ENCODE assay signal across 13 cellular contexts in the genomic region with DNA sequence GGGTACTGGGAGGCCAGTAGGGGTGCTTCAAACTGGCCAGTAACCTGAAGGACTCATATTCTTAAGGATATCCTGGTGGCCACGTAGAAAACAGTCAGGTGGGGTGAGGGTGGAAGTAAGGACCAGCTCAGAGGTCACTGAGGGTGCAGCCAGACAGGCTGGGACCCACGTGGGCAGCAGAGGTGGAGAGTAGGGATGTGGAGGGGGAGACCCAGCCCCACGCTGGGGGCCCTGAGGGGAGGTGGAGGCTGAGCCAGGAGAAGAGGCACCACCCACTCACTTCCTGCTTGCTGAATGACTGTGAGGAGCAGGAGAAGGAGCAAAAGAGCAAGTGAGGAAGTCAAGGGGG. TPM values are rescaled to one million over a fixed set of nuclear protein-coding genes. Genes with fewer than 3 reads are reported as not detected.
DNase-seq lines count a peak whose midpoint lies in the region; ATAC-seq and TF ChIP-seq lines count a peak whose summit lies in the region.
"Had no signal": no experiment of that assay in that cellular context is flagged by ENCODE, and none has a peak within 500 bp of the region (broad histone marks: within the 10 kb centered on the region; RNA-seq: fewer than 3 reads in every experiment).

No MANE protein-coding gene starts in this region.

- BruUV-seq in Panc1 (replicated peaks; lab: Mats Ljungman, UMichigan) = no TSS peak

- CTCF ChIA-PET in Panc1 (lab: Charles Lee) = interaction anchor here (0.7 kb wide), 1 partner anchor 467 kb away, joined by 3 read pairs; no protein-coding TSS in a partner anchor

- H3K27ac ChIP-seq in Panc1 (ENCODE audit: low read length) (peak overlapping the region; percentile 82), dorsolateral prefrontal cortex (peak overlapping the region in 53 of 59 donors; percentile 0 to 91 (median 77)), mucosa of rectum (ENCODE audit: low read depth in 2 of 2, low read length in 2 of 2) (peak overlapping the region; percentile 28 to 56), thoracic aorta (peak overlapping the region; percentile 83 to 84)
- H3K27ac ChIP-seq: neutrophil had no signal

- POLR2A ChIA-PET in Panc1 (lab: Charles Lee) = no interaction called here

- H3K9me3 ChIP-seq in Panc1 (ENCODE audit: control insufficient read depth, insufficient read depth, low read depth, low read length) (no peaks in the 10 kb centered on the region), mucosa of rectum (ENCODE audit: control insufficient read depth in 2 of 2, low read length in 2 of 2) (no peaks in the 10 kb centered on the region), thoracic aorta (no peaks in the 10 kb centered on the region)
- H3K9me3 ChIP-seq: neutrophil had no signal

- H3K4me3 ChIP-seq in Panc1 (ENCODE audit: low read depth in 2 of 2, low read length in 2 of 2) = no peak overlapping the region
- H3K4me3 ChIP-seq in dorsolateral prefrontal cortex = no peak overlapping the region
- no peak overlapping the region for H3K4me3 ChIP-seq in mucosa of rectum (ENCODE audit: low read length in 2 of 2)
- H3K4me3 ChIP-seq in thoracic aorta = no peak overlapping the region

- TF ChIP-seq CTCF in Panc1 (IDR thresholded peaks at IDR 0.05) = no peak
- peak in 3 of 56 donors; percentile 1 to 6 (median 1) for TF ChIP-seq CTCF in dorsolateral prefrontal cortex (IDR thresholded peaks at IDR 0.05 in 54 of 56, conservative IDR thresholded peaks at IDR 0.05 in 2 of 56; ENCODE audit: low read depth in 1 of 56, partially characterized antibody in 56 of 56)
- TF ChIP-seq CTCF in thoracic aorta (IDR thresholded peaks at IDR 0.05) = no peak

- no peak; the same call in 1 of the 2 replicates for ATAC-seq in Panc1
- ATAC-seq in thoracic aorta (ENCODE audit: insufficient number of reproducible peaks, low FRiP score, low read depth) = no peak
- no peak for ATAC-seq in stimulated activated naive CD8-positive, alpha-beta T cell treated with anti-CD3 and anti-CD28 coated beads, Interleukin-15, Interleukin-2, amounts not matched to agents 100 U/mL and 50 U/mL, for 24 hours

- DNase-seq in Panc1 (ENCODE audit: low read depth, low spot score) = no peak
- DNase-seq in dorsolateral prefrontal cortex = no peak
- no peak for DNase-seq in thoracic aorta (ENCODE audit: low spot score)
- DNase-seq in HCEC 1CT = no peak
- no peak for DNase-seq in islet precursor cell
- no peak for DNase-seq in stimulated activated naive CD8-positive, alpha-beta T cell treated with anti-CD3 and anti-CD28 coated beads, Interleukin-15, Interleukin-2, amounts not matched to agents 100 U/mL and 50 U/mL, for 24 hours
- DNase-seq in NCI-H1436 (lab: John Stamatoyannopoulos, UW) = no peak
- DNase-seq: stimulated activated CD4-positive, alpha-beta T cell treated with anti-CD3 and anti-CD28 coated beads, Interleukin-4, amount 100 ng/mL, for 4 hours had no signal

- no peak overlapping the region for H3K9ac ChIP-seq in mucosa of rectum (ENCODE audit: low read depth in 1 of 2, low read length in 2 of 2)

- H3K27me3 ChIP-seq in Panc1 (ENCODE audit: control insufficient read depth, insufficient read depth, low read length) (no peaks in the 10 kb centered on the region), dorsolateral prefrontal cortex (no peaks in the 10 kb centered on the region), mucosa of rectum (ENCODE audit: control insufficient read depth in 2 of 2, insufficient read depth in 2 of 2, low read length in 2 of 2) (no peaks in the 10 kb centered on the region), thoracic aorta (replicated peaks; ENCODE audit: insufficient read depth) (no peaks in the 10 kb centered on the region)
- H3K27me3 ChIP-seq: neutrophil had no signal

- H3K4me1 ChIP-seq in Panc1 (ENCODE audit: control insufficient read depth, insufficient read depth, low read length) (peaks cover 32% of the 10 kb centered on the region), mucosa of rectum (ENCODE audit: control insufficient read depth in 2 of 2, insufficient read depth in 2 of 2, low read length in 2 of 2) (peaks cover 9 to 19% of the 10 kb centered on the region in 2 donors), thoracic aorta (ENCODE audit: control insufficient read depth in 1 of 2, low read depth in 2 of 2) (peaks cover 23 to 47% of the 10 kb centered on the region in 2 donors)

- H3K36me3 ChIP-seq in Panc1 (ENCODE audit: control insufficient read depth, insufficient read depth, low read length) (no peaks in the 10 kb centered on the region), mucosa of rectum (ENCODE audit: control insufficient read depth in 2 of 2, insufficient read depth in 2 of 2, low read length in 2 of 2) (no peaks in the 10 kb centered on the region), thoracic aorta (no peaks in the 10 kb centered on the region)
- H3K36me3 ChIP-seq: neutrophil had no signal

- intact Hi-C loops in Panc1 (cut with micrococcal nuclease; ENCODE audit: unreplicated experiment) (no loop called here), dorsolateral prefrontal cortex (cut with DNase I) (loop anchor here in 1 of 2 donors (5.0 kb wide), 1 partner anchor 88 kb away; no protein-coding TSS in a partner anchor)

- in situ Hi-C loops in Panc1 (cut with HindIII; ENCODE audit: low pct_unique_long_range_greater_than_20kb, low sequenced_read_pairs) = no loop called here

RNA-seq across cellular contexts. Expression of gene SERPINA3, which starts 12.6 kb away (rescaled TPM):
- total RNA-seq in Panc1 (2021; ENCODE audit: unreplicated experiment) (5.7 TPM), dorsolateral prefrontal cortex (1,000 to 10,000 TPM in 1 of 120 experiments, 100 to 1,000 TPM in 41, 10 to 100 TPM in 72, 1 to 10 TPM in 6; 3.1 to 1,061 (median 51.5) TPM), thoracic aorta (100 to 1,000 TPM; 140 to 252 TPM)
- polyA plus RNA-seq in Panc1 (2012; ENCODE audit: insufficient read length) = 9.7 TPM
- total RNA-seq: NCI-H460 had no signal

RNA-seq across cellular contexts. Expression of gene SERPINA5, which starts 18.4 kb away (rescaled TPM):
- total RNA-seq in Panc1 (2021; ENCODE audit: unreplicated experiment) = 0.49 TPM
- 0.12 TPM for polyA plus RNA-seq in Panc1 (2012; ENCODE audit: insufficient read length)
- 1 to 10 TPM in 66 of 120 experiments, under 1 TPM in 38, not detected in 16; 0.18 to 9.1 (median 1.3) TPM for total RNA-seq in dorsolateral prefrontal cortex
- total RNA-seq in thoracic aorta = 1 to 10 TPM; 4.4 to 6.8 TPM

RNA-seq across cellular contexts. Expression of gene SERPINA4, which starts 38.4 kb away (rescaled TPM):
- total RNA-seq in Panc1 (2021; ENCODE audit: unreplicated experiment) (0.10 TPM), dorsolateral prefrontal cortex (not detected), thoracic aorta (not detected)
- polyA plus RNA-seq in Panc1 (2012; ENCODE audit: insufficient read length) = not detected
- total RNA-seq: LHCN-M2, NCI-H460, SK-MEL-5 had no signal
